25 cellular contexts compared by ENCODE assay signal in genomic region chr3:31743690-31744089, GRCh38.
DNase-seq lines count a peak whose midpoint lies in the region; ATAC-seq and TF ChIP-seq lines count a peak whose summit lies in the region.
"Had no signal": no experiment of that assay in that cellular context is flagged by ENCODE, and none has a peak within 500 bp of the region (broad histone marks: within the 10 kb centered on the region; RNA-seq: fewer than 3 reads in every experiment).

No MANE protein-coding gene starts in this region.

- no peak overlapping the region for H3K27ac ChIP-seq in right atrium auricular region
- no peak overlapping the region for H3K27ac ChIP-seq in thyroid gland
- H3K27ac ChIP-seq: body of pancreas, thoracic aorta had no signal

- H3K4me1 Mint-ChIP-seq in activated T-helper 2 cell treated with anti-CD3 and anti-CD28 coated beads, Interferon-gamma antibody, Interleukin-2, Interleukin-4, amounts not matched to agents 10 μg/mL and 5 μg/mL and 100 μg/mL, durations not matched to agents 14 hours and 24 hours and 36 hours (ENCODE audit: low read depth), result no peaks in the 10 kb centered on the region
- H3K4me1 Mint-ChIP-seq in nephron progenitor cell, result peaks cover 27% of the 10 kb centered on the region
- H3K4me1 Mint-ChIP-seq: activated naive CD8-positive, alpha-beta T cell treated with anti-CD3 and anti-CD28 coated beads, Interleukin-2, amount 50 U/mL, for 24 hours had no signal

- no peak overlapping the region for H3K4me3 ChIP-seq in right atrium auricular region
- no peak overlapping the region for H3K4me3 ChIP-seq in fibroblast of the aortic adventitia (ENCODE audit: low read depth, low read length)
- no peak overlapping the region for H3K4me3 ChIP-seq in thyroid gland (replicated peaks in 1 of 3)
- H3K4me3 ChIP-seq: body of pancreas, thoracic aorta had no signal

- peak; percentile 72 for ATAC-seq in Right ventricle myocardium inferior
- ATAC-seq: activated naive CD8-positive, alpha-beta T cell treated with anti-CD3 and anti-CD28 coated beads, Interleukin-2, amount 50 U/mL, for 24 hours; body of pancreas; CD8-positive, alpha-beta T cell; PC-3; stimulated activated naive CD8-positive, alpha-beta T cell treated with anti-CD3 and anti-CD28 coated beads, Interleukin-15, Interleukin-2, amounts not matched to agents 100 U/mL and 50 U/mL, for 24 hours had no signal

- H3K27me3 ChIP-seq in right atrium auricular region, result no peaks in the 10 kb centered on the region
- H3K27me3 ChIP-seq in thyroid gland, result no peaks in the 10 kb centered on the region
- H3K27me3 ChIP-seq: body of pancreas had no signal

- H3K27ac Mint-ChIP-seq in activated T-helper 2 cell treated with anti-CD3 and anti-CD28 coated beads, Interferon-gamma antibody, Interleukin-2, Interleukin-4, amounts not matched to agents 10 μg/mL and 5 μg/mL and 100 μg/mL, durations not matched to agents 14 hours and 24 hours and 36 hours, result no peak overlapping the region
- H3K27ac Mint-ChIP-seq in nephron progenitor cell, result no peak overlapping the region
- H3K27ac Mint-ChIP-seq: activated naive CD8-positive, alpha-beta T cell treated with anti-CD3 and anti-CD28 coated beads, Interleukin-2, amount 50 U/mL, for 24 hours; CD8-positive, alpha-beta T cell had no signal

- TF ChIP-seq POLR2A in thyroid gland (IDR thresholded peaks at IDR 0.05), result no peak

- intact Hi-C loops in Right ventricle myocardium inferior (cut with DNase I) (no loop called here), thyroid gland (cut with DNase I) (no loop called here)
- intact Hi-C loops in activated T-helper 2 cell treated with anti-CD3 and anti-CD28 coated beads, Interferon-gamma antibody, Interleukin-2, Interleukin-4, amounts not matched to agents 10 μg/mL and 5 μg/mL and 100 μg/mL, durations not matched to agents 14 hours and 24 hours and 36 hours (cut with micrococcal nuclease), result no loop called here

- H3K36me3 ChIP-seq in right atrium auricular region (no peaks in the 10 kb centered on the region), thyroid gland (no peaks in the 10 kb centered on the region)
- H3K36me3 ChIP-seq: thoracic aorta had no signal

- DNase-seq in Right ventricle myocardium inferior (ENCODE audit: missing footprints) (no peak), right atrium auricular region (ENCODE audit: low spot score) (no peak), OCI-M1 (lab: John Stamatoyannopoulos, UW) (peak; percentile 46), fibroblast of the aortic adventitia (ENCODE audit: low read depth) (peak; percentile 67), thyroid gland (peak; percentile 23 to 47), nephron progenitor cell (no peak), H4 (ENCODE audit: low spot score) (no peak)
- DNase-seq in activated T-helper 2 cell treated with anti-CD3 and anti-CD28 coated beads, Interferon-gamma antibody, Interleukin-2, Interleukin-4, amounts not matched to agents 10 μg/mL and 5 μg/mL and 100 μg/mL, durations not matched to agents 14 hours and 24 hours and 36 hours (ENCODE audit: low spot score), result no peak
- DNase-seq: activated CD8-positive, alpha-beta memory T cell treated with anti-CD3 and anti-CD28 coated beads for 24 hours; activated gamma-delta T cell treated with Interleukin-2 at 50 U/mL for 16 hours; activated naive CD8-positive, alpha-beta T cell treated with anti-CD3 and anti-CD28 coated beads, Interleukin-2, amount 50 U/mL, for 24 hours; activated T-cell treated with anti-CD3 and anti-CD28 coated beads, Interleukin-2, amount 50 U/mL, for 1 hour; body of pancreas; CD8-positive, alpha-beta T cell; DMS 273 treated with DMSO at 0.1 percent for 48 hours; effector CD8-positive, alpha-beta T cell; erythroblast; foreskin fibroblast; mesenchymal stem cell; NCI-H1694; NCI-H446 treated with DMSO at 0.1 percent for 48 hours; PC-3; stimulated activated naive CD8-positive, alpha-beta T cell treated with anti-CD3 and anti-CD28 coated beads, Interleukin-15, Interleukin-2, amounts not matched to agents 100 U/mL and 50 U/mL, for 24 hours; T-helper 2 cell had no signal

- H3K9me3 Mint-ChIP-seq in activated T-helper 2 cell treated with anti-CD3 and anti-CD28 coated beads, Interferon-gamma antibody, Interleukin-2, Interleukin-4, amounts not matched to agents 10 μg/mL and 5 μg/mL and 100 μg/mL, durations not matched to agents 14 hours and 24 hours and 36 hours, result no peaks in the 10 kb centered on the region
- no peaks in the 10 kb centered on the region for H3K9me3 Mint-ChIP-seq in nephron progenitor cell
- H3K9me3 Mint-ChIP-seq: activated naive CD8-positive, alpha-beta T cell treated with anti-CD3 and anti-CD28 coated beads, Interleukin-2, amount 50 U/mL, for 24 hours; CD8-positive, alpha-beta T cell had no signal

- H3K4me1 ChIP-seq in right atrium auricular region, result peaks cover 0 to 8% of the 10 kb centered on the region in 2 donors
- peaks cover 4 to 9% of the 10 kb centered on the region in 2 donors for H3K4me1 ChIP-seq in thyroid gland
- H3K4me1 ChIP-seq: body of pancreas had no signal

- H3K9me3 ChIP-seq in right atrium auricular region, result no peaks in the 10 kb centered on the region
- H3K9me3 ChIP-seq in thyroid gland, result no peaks in the 10 kb centered on the region
- H3K9me3 ChIP-seq: body of pancreas, thoracic aorta had no signal

- no peak overlapping the region for H3K4me3 Mint-ChIP-seq in activated T-helper 2 cell treated with anti-CD3 and anti-CD28 coated beads, Interferon-gamma antibody, Interleukin-2, Interleukin-4, amounts not matched to agents 10 μg/mL and 5 μg/mL and 100 μg/mL, durations not matched to agents 14 hours and 24 hours and 36 hours (ENCODE audit: low read depth)
- no peak overlapping the region for H3K4me3 Mint-ChIP-seq in nephron progenitor cell
- H3K4me3 Mint-ChIP-seq: activated naive CD8-positive, alpha-beta T cell treated with anti-CD3 and anti-CD28 coated beads, Interleukin-2, amount 50 U/mL, for 24 hours; CD8-positive, alpha-beta T cell had no signal

- 14 to 15% methylated on average over 3 of the region's 3 CpGs for WGBS in thyroid gland, 2 donors

- peaks cover 3% of the 10 kb centered on the region for H3K36me3 Mint-ChIP-seq in activated T-helper 2 cell treated with anti-CD3 and anti-CD28 coated beads, Interferon-gamma antibody, Interleukin-2, Interleukin-4, amounts not matched to agents 10 μg/mL and 5 μg/mL and 100 μg/mL, durations not matched to agents 14 hours and 24 hours and 36 hours (ENCODE audit: low read depth)
- H3K36me3 Mint-ChIP-seq in nephron progenitor cell (ENCODE audit: low read depth), result peaks cover 5% of the 10 kb centered on the region
- H3K36me3 Mint-ChIP-seq: CD8-positive, alpha-beta T cell had no signal

- H3K27me3 Mint-ChIP-seq in activated T-helper 2 cell treated with anti-CD3 and anti-CD28 coated beads, Interferon-gamma antibody, Interleukin-2, Interleukin-4, amounts not matched to agents 10 μg/mL and 5 μg/mL and 100 μg/mL, durations not matched to agents 14 hours and 24 hours and 36 hours (ENCODE audit: low read depth), result no peaks in the 10 kb centered on the region
- H3K27me3 Mint-ChIP-seq in nephron progenitor cell (ENCODE audit: low read depth, poor library complexity), result peaks cover 6% of the 10 kb centered on the region
- H3K27me3 Mint-ChIP-seq: activated naive CD8-positive, alpha-beta T cell treated with anti-CD3 and anti-CD28 coated beads, Interleukin-2, amount 50 U/mL, for 24 hours had no signal

- TF ChIP-seq CTCF in right atrium auricular region (IDR thresholded peaks at IDR 0.05) (no peak), fibroblast of the aortic adventitia (IDR thresholded peaks at IDR 0.05; ENCODE audit: insufficient read depth, low read length) (no peak), thyroid gland (IDR thresholded peaks at IDR 0.05) (no peak), nephron progenitor cell (IDR thresholded peaks at IDR 0.05) (no peak)

Comparison
In these comparisons a context has a peak if more than half of its experiments do, and no peak if none do; other contexts are left out.
1. DNase-seq: peak in OCI-M1 (single experiment), fibroblast of the aortic adventitia (single experiment) and thyroid gland (2 of 2); none in Right ventricle myocardium inferior (single experiment), right atrium auricular region (single experiment), activated T-helper 2 cell treated with anti-CD3 and anti-CD28 coated beads, Interferon-gamma antibody, Interleukin-2, Interleukin-4, amounts not matched to agents 10 μg/mL and 5 μg/mL and 100 μg/mL, durations not matched to agents 14 hours and 24 hours and 36 hours (single experiment), nephron progenitor cell (single experiment) and H4 (single experiment).